30 cellular contexts compared by ENCODE assay signal in the genomic region with DNA sequence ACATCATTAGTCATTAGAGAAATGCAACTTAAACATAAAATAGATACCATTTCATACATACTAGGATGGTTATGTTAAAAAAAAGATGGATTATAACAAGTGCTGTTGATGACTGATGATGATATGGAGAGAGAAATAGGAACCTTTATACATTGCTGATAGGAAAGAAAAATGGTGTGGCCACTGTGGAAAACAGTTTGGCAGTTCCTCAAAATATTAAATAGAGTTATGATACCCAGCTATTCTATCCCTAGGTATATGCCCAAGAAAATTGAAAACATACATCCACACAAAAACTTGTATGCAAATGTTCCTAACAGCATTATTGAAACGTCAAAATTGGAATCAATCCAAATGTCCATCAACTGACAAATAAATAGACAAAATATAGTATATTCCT.
DNase-seq lines count a peak whose midpoint lies in the region; ATAC-seq, FAIRE-seq and TF ChIP-seq lines count a peak whose summit lies in the region.
"Had no signal": no experiment of that assay in that cellular context is flagged by ENCODE, and none has a peak within 500 bp of the region (broad histone marks: within the 10 kb centered on the region; RNA-seq: fewer than 3 reads in every experiment).

No MANE protein-coding gene starts in this region.

- no peak overlapping the region for H3K27ac ChIP-seq in HepG2 (ENCODE audit: extremely low read length, insufficient read depth, low read length)
- no peak overlapping the region for H3K27ac ChIP-seq in right lobe of liver
- no peak overlapping the region for H3K27ac ChIP-seq in K562 (ENCODE audit: extremely low read depth, low read depth, low read length)
- H3K27ac ChIP-seq: 22Rv1; A549; BLaER1; BLaER1 treated with 17β-estradiol and CSF1 and Interleukin-3, amounts not matched to agents 10 nM and 100 nM; C4-2B had no signal

- H3K9me1 ChIP-seq in K562 (ENCODE audit: control insufficient read depth, insufficient read depth, low read length) = no peaks in the 10 kb centered on the region

- no peak overlapping the region for H2AFZ ChIP-seq in HepG2 (ENCODE audit: low read length)
- H2AFZ ChIP-seq in K562 (ENCODE audit: low read depth, low read length) = no peak overlapping the region

- no peak for TF ChIP-seq POLR2A in HepG2 (IDR thresholded peaks at IDR 0.05; ENCODE audit: insufficient read depth in 1 of 2, low read depth in 2 of 2, low read length in 2 of 2)
- TF ChIP-seq POLR2A in right lobe of liver (IDR thresholded peaks at IDR 0.05) = no peak
- no peak for TF ChIP-seq POLR2A in K562 (conservative IDR thresholded peaks at IDR 0.05)

- H3K27me3 ChIP-seq in HepG2 (ENCODE audit: control insufficient read depth in 1 of 2, insufficient read depth in 2 of 2, low read length in 2 of 2) (no peaks in the 10 kb centered on the region), right lobe of liver (no peaks in the 10 kb centered on the region), K562 (ENCODE audit: control insufficient read depth in 2 of 2, insufficient read depth in 2 of 2, low read length in 2 of 2) (no peaks in the 10 kb centered on the region)
- H3K27me3 ChIP-seq: BE2C; BLaER1; BLaER1 treated with 17β-estradiol and CSF1 and Interleukin-3, amounts not matched to agents 10 nM and 100 nM had no signal

- in situ Hi-C loops in HepG2 (cut with HindIII; ENCODE audit: extremely low pct_ligation_motif_present, low pct_unique_long_range_greater_than_20kb) (no loop called here), K562 (cut with MboI) (no loop called here)

- WGBS in HepG2 (ENCODE audit: low lambda C conversion rate) = 0% methylated on average over 1 of the region's 1 CpG
- WGBS in right lobe of liver (ENCODE audit: insufficient coverage, low coverage, low lambda C conversion rate, missing lambda C conversion rate) = 20% methylated on average over 1 of the region's 1 CpG
- 0% methylated on average over 1 of the region's 1 CpG for WGBS in K562 (ENCODE audit: insufficient coverage, low coverage, missing lambda C conversion rate)

- H3K79me2 ChIP-seq in HepG2 (ENCODE audit: insufficient read depth, low read length) (no peaks in the 10 kb centered on the region), K562 (ENCODE audit: control insufficient read depth, insufficient read depth, low read length) (no peaks in the 10 kb centered on the region)

- H3K4me2 ChIP-seq in HepG2 (ENCODE audit: low read depth, low read length) = no peak overlapping the region
- no peak overlapping the region for H3K4me2 ChIP-seq in K562 (ENCODE audit: insufficient read depth, low read length)
- H3K4me2 ChIP-seq: A549; BLaER1; BLaER1 treated with 17β-estradiol and CSF1 and Interleukin-3, amounts not matched to agents 10 nM and 100 nM had no signal

- intact Hi-C loops in HepG2 (cut with micrococcal nuclease; ENCODE audit: unreplicated experiment) = no loop called here
- intact Hi-C loops in right lobe of liver (cut with DNase I) = no loop called here
- intact Hi-C loops in K562 (cut with micrococcal nuclease) = no loop called here

- POLR2A ChIA-PET in HepG2 (lab: Yijun Ruan, JAX) (no interaction called here), K562 (lab: Yijun Ruan, JAX) (no interaction called here)

- CTCF ChIA-PET in HepG2 (lab: Yijun Ruan, JAX; ENCODE audit: low intra/inter-chr PET ratio, low total read pairs) (no interaction called here), K562 (lab: Yijun Ruan, JAX; ENCODE audit: low intra/inter-chr PET ratio) (no interaction called here)

- FAIRE-seq in HepG2 (lab: Jason Lieb, UNC) (no peak), K562 (lab: Jason Lieb, UNC) (no peak)
- FAIRE-seq: A549, D721Med had no signal

- BruUV-seq in HepG2 (replicated peaks; lab: Mats Ljungman, UMichigan) (no TSS peak), K562 (replicated peaks; lab: Mats Ljungman, UMichigan) (no TSS peak)

- no peak for TF ChIP-seq EP300 in HepG2 (IDR thresholded peaks at IDR 0.05; ENCODE audit: low read depth in 2 of 2, low read length in 2 of 2)
- no peak for TF ChIP-seq EP300 in HepG2 (CRISPR knock-in tag; IDR thresholded peaks at IDR 0.05; ENCODE audit: borderline replicate concordance)
- TF ChIP-seq EP300 in K562 (IDR thresholded peaks at IDR 0.05; ENCODE audit: low read length) = no peak

- H3K9me3 ChIP-seq in HepG2 (ENCODE audit: low read length) (peaks cover 18% of the 10 kb centered on the region), right lobe of liver (no peaks in the 10 kb centered on the region), K562 (replicated peaks; ENCODE audit: control insufficient read depth, insufficient read depth, low read depth, low read length) (no peaks in the 10 kb centered on the region)
- H3K9me3 ChIP-seq: BE2C had no signal

- TF ChIP-seq CTCF in HepG2 (CRISPR knock-in tag; IDR thresholded peaks at IDR 0.05) = no peak
- TF ChIP-seq CTCF in right lobe of liver (IDR thresholded peaks at IDR 0.05) = no peak
- TF ChIP-seq CTCF in K562 (IDR thresholded peaks at IDR 0.05 in 2 of 3, conservative IDR thresholded peaks at IDR 0.05 in 1 of 3; ENCODE audit: insufficient read depth in 2 of 3, low read depth in 1 of 3, low read length in 3 of 3) = no peak

- H3K4me1 ChIP-seq in HepG2 (ENCODE audit: insufficient read depth, low read length) (no peaks in the 10 kb centered on the region), right lobe of liver (no peaks in the 10 kb centered on the region), K562 (replicated peaks in 1 of 2; ENCODE audit: control insufficient read depth in 2 of 2, insufficient read depth in 2 of 2, low read length in 2 of 2) (no peaks in the 10 kb centered on the region)
- H3K4me1 ChIP-seq: A549; BE2C; BLaER1; BLaER1 treated with 17β-estradiol and CSF1 and Interleukin-3, amounts not matched to agents 10 nM and 100 nM; Caco-2 had no signal

- no peaks in the 10 kb centered on the region for H3K36me3 ChIP-seq in HepG2 (replicated peaks in 1 of 2; ENCODE audit: control insufficient read depth in 1 of 2, insufficient read depth in 2 of 2, low read length in 2 of 2)
- H3K36me3 ChIP-seq in right lobe of liver = no peaks in the 10 kb centered on the region
- H3K36me3 ChIP-seq in K562 (ENCODE audit: control insufficient read depth, insufficient read depth, low read length) = no peaks in the 10 kb centered on the region
- H3K36me3 ChIP-seq: BE2C; BLaER1; BLaER1 treated with 17β-estradiol and CSF1 and Interleukin-3, amounts not matched to agents 10 nM and 100 nM had no signal

- no peak for ATAC-seq in HepG2
- ATAC-seq in right lobe of liver = no peak
- ATAC-seq in K562 = no peak
- ATAC-seq: A549; CD8-positive, alpha-beta T cell had no signal

- DNase-seq in HepG2 (ENCODE audit: low spot score) = no peak
- DNase-seq in right lobe of liver = no peak
- DNase-seq in K562 (ENCODE audit: extremely low read depth in 1 of 4, low spot score in 3 of 4) = no peak
- DNase-seq in occipital lobe (lab: John Stamatoyannopoulos, UW) = no peak
- DNase-seq: 8988T; ACHN; AML-193; BE2C; C1 segment of cervical spinal cord; Caco-2; Calu3; CD4-positive, alpha-beta memory T cell; CD4-positive, alpha-beta T cell; CD4-positive, CD25-positive, alpha-beta regulatory T cell; CD8-positive, alpha-beta memory T cell; CD8-positive, alpha-beta T cell; COR-L47; DMS 273 treated with DMSO at 0.1 percent for 48 hours; DMS153; DMS53; DMS79; DMS79 treated with DMSO at 0.1 percent for 48 hours; DND-41; EL had no signal

- H3K9ac ChIP-seq in HepG2 (ENCODE audit: insufficient read depth, low read depth, low read length) (no peak overlapping the region), K562 (ENCODE audit: insufficient read depth in 1 of 2, low read depth in 2 of 2, low read length in 2 of 2) (no peak overlapping the region)
- H3K9ac ChIP-seq: BLaER1; BLaER1 treated with 17β-estradiol and CSF1 and Interleukin-3, amounts not matched to agents 10 nM and 100 nM had no signal

- no peak for TF ChIP-seq RAD21 in HepG2 (CRISPR knock-in tag; IDR thresholded peaks at IDR 0.05)
- no peak for TF ChIP-seq RAD21 in K562 (CRISPR knock-in tag; conservative IDR thresholded peaks at IDR 0.05 in 1 of 2, IDR thresholded peaks at IDR 0.05 in 1 of 2)

- H4K20me1 ChIP-seq in HepG2 (ENCODE audit: insufficient read depth, low read length) = no peaks in the 10 kb centered on the region
- no peaks in the 10 kb centered on the region for H4K20me1 ChIP-seq in K562 (replicated peaks; ENCODE audit: control insufficient read depth, insufficient read depth, low read length)
- H4K20me1 ChIP-seq: BLaER1; BLaER1 treated with 17β-estradiol and CSF1 and Interleukin-3, amounts not matched to agents 10 nM and 100 nM had no signal

- no peak overlapping the region for H3K4me3 ChIP-seq in HepG2 (replicated peaks in 1 of 3; ENCODE audit: insufficient read depth in 1 of 3, low read depth in 2 of 3, low read length in 3 of 3)
- H3K4me3 ChIP-seq in right lobe of liver = no peak overlapping the region
- H3K4me3 ChIP-seq in K562 = no peak overlapping the region
- H3K4me3 ChIP-seq: A549; BLaER1; BLaER1 treated with 17β-estradiol and CSF1 and Interleukin-3, amounts not matched to agents 10 nM and 100 nM had no signal

TF ChIP-seq in HepG2, 621 proteins besides CTCF, POLR2A, EP300 and RAD21:
- TF ChIP-seq HHEX (CRISPR knock-in tag; IDR thresholded peaks at IDR 0.05) = no peak
- TF ChIP-seq ZFP1 (CRISPR knock-in tag; IDR thresholded peaks at IDR 0.05) = peak; percentile 92; the same call in 1 of the 2 replicates

TF ChIP-seq in K562, 482 proteins besides CTCF, POLR2A, EP300 and RAD21:
- peak; percentile 54 for TF ChIP-seq ZFP1 (CRISPR knock-in tag; IDR thresholded peaks at IDR 0.05)
- no peak for TF ChIP-seq ZNF785 (CRISPR knock-in tag; IDR thresholded peaks at IDR 0.05)
TF ChIP-seq in K562: peak in this region for 1.

Comparison
In these comparisons a context has a peak if more than half of its experiments do, and no peak if none do; other contexts are left out.
1. Of the 241 proteins assayed by ChIP-seq in both HepG2 and K562: peak only in HepG2: none; only in K562: none; in both: ZFP1; in neither: 240.